16 cellular contexts compared by ENCODE assay signal in genomic region chr3:194956697-194957396, GRCh38.
"Had no signal": no experiment of that assay in that cellular context is flagged by ENCODE, and none has a peak within 500 bp of the region (broad histone marks: within the 10 kb centered on the region; RNA-seq: fewer than 3 reads in every experiment).

No MANE protein-coding gene starts in this region.

- ATAC-seq: activated T-cell treated with anti-CD3 and anti-CD28 coated beads, Interleukin-2, amount 50 U/mL, for 4 hours; left lung; natural killer cell; stimulated activated naive B cell treated with anti-CD40 and anti-IgM and Interleukin-4, amounts not matched to agents 10 μg/mL and 1 μg/mL and 100 μg/mL, for 72 hours; WTC11 had no signal

- H3K4me1 ChIP-seq: testis had no signal

- DNase-seq: activated CD8-positive, alpha-beta memory T cell treated with anti-CD3 and anti-CD28 coated beads, Interleukin-2, amount 50 U/mL, for 48 hours; activated naive CD4-positive, alpha-beta T cell; activated T-cell treated with anti-CD3 and anti-CD28 coated beads, Interleukin-2, amount 50 U/mL, for 4 hours; effector CD4-positive, alpha-beta T cell; kidney; left lung; mammary epithelial cell; midbrain; small intestine; stimulated activated CD4-positive, alpha-beta T cell treated with anti-CD3 and anti-CD28 coated beads, Interleukin-15, amount 100 ng/mL, for 24 hours; stimulated activated naive B cell treated with anti-CD40 and anti-IgM and Interleukin-4, amounts not matched to agents 10 μg/mL and 1 μg/mL and 100 μg/mL, for 72 hours; T-helper 9 cell; testis had no signal

- H3K4me3 ChIP-seq: breast epithelium, left lung, testis had no signal

- H3K9me3 ChIP-seq: breast epithelium, left lung, testis had no signal

- H3K27ac ChIP-seq: breast epithelium, left lung, testis had no signal

- H3K36me3 ChIP-seq: breast epithelium, left lung had no signal

- H3K27me3 ChIP-seq: breast epithelium, left lung, testis had no signal
